ENCODE assay signal across 8 cellular contexts in the genomic region with DNA sequence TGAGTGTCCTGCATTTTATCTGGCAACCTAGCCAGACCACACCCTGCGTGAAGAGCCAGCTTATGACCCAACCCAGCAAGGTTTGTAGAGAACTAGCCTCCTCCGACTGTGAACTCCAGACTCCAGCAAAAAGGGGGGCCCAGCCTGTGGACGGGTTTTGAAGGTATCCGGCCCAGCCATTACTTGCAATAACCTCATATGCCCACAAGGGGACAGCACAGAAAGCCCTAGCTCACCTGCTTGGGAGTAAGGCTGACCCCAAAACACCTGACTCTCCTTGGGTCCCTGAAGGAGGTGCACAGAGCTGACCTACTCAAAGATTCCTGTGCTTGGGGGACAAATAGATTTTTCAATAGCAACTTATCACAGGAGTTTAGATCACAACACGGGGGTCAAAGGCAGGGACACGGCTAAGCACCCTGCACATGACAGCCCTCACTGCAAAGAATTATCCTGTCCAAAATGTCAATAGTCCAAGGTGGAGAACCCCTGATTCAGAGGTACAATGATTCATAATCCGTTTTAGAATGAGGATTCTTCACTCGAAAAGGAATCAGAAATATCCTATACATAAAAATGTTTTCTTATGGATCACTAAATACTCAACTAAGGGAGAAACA. TPM values are rescaled to one million over a fixed set of nuclear protein-coding genes. Genes with fewer than 3 reads are reported as not detected.
DNase-seq lines count a peak whose midpoint lies in the region; ATAC-seq, FAIRE-seq and TF ChIP-seq lines count a peak whose summit lies in the region.

No MANE protein-coding gene starts in this region.

- H3K27me3 ChIP-seq in WERI-Rb-1 (ENCODE audit: insufficient read depth, low read depth, severe bottlenecking) (no peaks in the 10 kb centered on the region), neural progenitor cell (no peaks in the 10 kb centered on the region)

- H3K9ac ChIP-seq in neural progenitor cell, result no peak overlapping the region

- H3F3A ChIP-seq in neural progenitor cell (ENCODE audit: low read depth), result no peaks in the 10 kb centered on the region

- intact Hi-C loops in CD14-positive monocyte (cut with micrococcal nuclease), result loop anchor here in 1 of 2 donors (10.0 kb wide), 1 partner anchor 124 kb away; no protein-coding TSS in a partner anchor

- H3K27ac Mint-ChIP-seq in CD14-positive monocyte (no peak overlapping the region), neural progenitor cell (no peak overlapping the region)

- H3K36me3 Mint-ChIP-seq in CD14-positive monocyte (no peaks in the 10 kb centered on the region), neural progenitor cell (no peaks in the 10 kb centered on the region)

- H3K27me3 Mint-ChIP-seq in CD14-positive monocyte (ENCODE audit: low read depth in 3 of 3) (peaks cover 2 to 6% (median 5%) of the 10 kb centered on the region in 3 donors), neural progenitor cell (ENCODE audit: insufficient read depth, low read depth) (no peaks in the 10 kb centered on the region)

- H3K4me1 Mint-ChIP-seq in CD14-positive monocyte (no peaks in the 10 kb centered on the region), neural progenitor cell (no peaks in the 10 kb centered on the region)

- H3K4me1 ChIP-seq in neural progenitor cell, result peaks cover 9% of the 10 kb centered on the region

- H3K79me2 ChIP-seq in neural progenitor cell (ENCODE audit: low read depth), result no peaks in the 10 kb centered on the region

- peak; percentile 84 for FAIRE-seq in GM19239 (lab: Jason Lieb, UNC)

- H3K9me3 ChIP-seq in WERI-Rb-1 (ENCODE audit: severe bottlenecking) (no peaks in the 10 kb centered on the region), neural progenitor cell (ENCODE audit: low read depth) (no peaks in the 10 kb centered on the region)

- peak; percentile 66 for ATAC-seq in HG03520 (IDR thresholded peaks at IDR 0.05; ENCODE audit: unreplicated experiment)
- ATAC-seq in HG02763 (IDR thresholded peaks at IDR 0.05; ENCODE audit: unreplicated experiment), result no peak

- no peak overlapping the region for H3K4me2 ChIP-seq in neural progenitor cell

- no peaks in the 10 kb centered on the region for H3K9me3 Mint-ChIP-seq in CD14-positive monocyte
- no peaks in the 10 kb centered on the region for H3K9me3 Mint-ChIP-seq in neural progenitor cell

- no peak overlapping the region for H2AFZ ChIP-seq in neural progenitor cell (replicated peaks)

- H3K36me3 ChIP-seq in WERI-Rb-1, result no peaks in the 10 kb centered on the region
- no peaks in the 10 kb centered on the region for H3K36me3 ChIP-seq in neural progenitor cell

- H4K20me1 ChIP-seq in neural progenitor cell (ENCODE audit: low read depth), result no peaks in the 10 kb centered on the region

- peak; percentile 48 for DNase-seq in CD14-positive monocyte (ENCODE audit: low spot score)
- DNase-seq in GM19239 (ENCODE audit: insufficient read length, low spot score), result peak; percentile 53
- DNase-seq in WERI-Rb-1, result peak; percentile 66
- peak; percentile 62 for DNase-seq in ecto neural progenitor cell (ENCODE audit: low spot score)
- DNase-seq in neural progenitor cell (ENCODE audit: low spot score), result peak; percentile 61
- DNase-seq in foreskin melanocyte, result no peak

- H3K27ac ChIP-seq in WERI-Rb-1 (no peak overlapping the region), neural progenitor cell (no peak overlapping the region)

- no peak overlapping the region for H3K4me3 Mint-ChIP-seq in CD14-positive monocyte
- no peak overlapping the region for H3K4me3 Mint-ChIP-seq in neural progenitor cell

- TF ChIP-seq CTCF in CD14-positive monocyte (IDR thresholded peaks at IDR 0.05) (peak; percentile 90), WERI-Rb-1 (IDR thresholded peaks at IDR 0.05; ENCODE audit: low read depth, low read length) (peak; percentile 94), neural progenitor cell (IDR thresholded peaks at IDR 0.05) (peak; percentile 76)

- H3K4me3 ChIP-seq in WERI-Rb-1 (ENCODE audit: low read depth, low read length) (no peak overlapping the region), neural progenitor cell (no peak overlapping the region)

RNA-seq across cellular contexts. Expression of a gene that starts 4.5 kb away (rescaled TPM):
- not detected for polyA plus RNA-seq in CD14-positive monocyte
- not detected in 2 replicates for total RNA-seq in neural progenitor cell (ENCODE audit: low replicate concordance)

RNA-seq across cellular contexts. Expression of a gene that starts 26.1 kb away (rescaled TPM):
- 1 to 10 TPM; 7.9 to 9.3 TPM for polyA plus RNA-seq in CD14-positive monocyte
- 4.8 and 14.2 TPM in 2 replicates for total RNA-seq in neural progenitor cell (ENCODE audit: low replicate concordance)

RNA-seq across cellular contexts. Expression of a gene that starts 52.5 kb away (rescaled TPM):
- polyA plus RNA-seq in CD14-positive monocyte, result not detected
- total RNA-seq in neural progenitor cell (ENCODE audit: low replicate concordance), result not detected in 2 replicates

RNA-seq across cellular contexts. Expression of a gene that starts 58.3 kb away (rescaled TPM):
- polyA plus RNA-seq in CD14-positive monocyte, result not detected
- total RNA-seq in neural progenitor cell (ENCODE audit: low replicate concordance), result not detected in 2 replicates
